Comparison of ENCODE assay signal across 2 cellular contexts in the genomic region with DNA sequence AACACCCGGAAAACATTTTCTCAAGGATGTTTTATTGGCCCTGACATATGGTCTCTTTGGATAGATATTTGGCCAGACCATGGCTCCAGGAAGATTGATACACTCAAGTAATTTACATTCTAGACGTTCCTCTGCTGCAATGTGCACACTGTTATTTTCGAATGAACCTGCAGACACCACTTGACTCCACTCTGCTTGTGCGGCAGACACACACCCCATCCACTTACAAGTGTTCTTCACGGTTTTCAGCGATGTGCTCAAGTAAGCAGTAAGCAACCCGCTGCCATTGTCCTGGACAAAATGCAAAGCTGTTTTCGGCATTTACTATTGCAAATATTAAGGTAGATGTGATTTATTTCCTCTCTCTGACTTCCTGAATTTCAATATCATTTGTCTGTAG.
TF ChIP-seq lines count a peak whose summit lies in the region.

No MANE protein-coding gene starts in this region.

TF ChIP-seq in H1, 55 proteins besides CTCF, POLR2A, EP300 and RAD21 (continues in another document):
- TF ChIP-seq RNF2 (IDR thresholded peaks at IDR 0.05; ENCODE audit: borderline replicate concordance, low read depth, low read length, missing control alignments, poor library complexity, severe bottlenecking), result no peak
- no peak for TF ChIP-seq ATF2 (IDR thresholded peaks at IDR 0.05; ENCODE audit: low read length)
- no peak for TF ChIP-seq GABPA (IDR thresholded peaks at IDR 0.05; ENCODE audit: borderline replicate concordance, insufficient read depth, low read length)
- TF ChIP-seq SAP30 (IDR thresholded peaks at IDR 0.05; ENCODE audit: insufficient read depth, insufficient replicate concordance, low read length), result no peak
- TF ChIP-seq E2F6 (IDR thresholded peaks at IDR 0.05), result no peak
- TF ChIP-seq TAF7 (optimal IDR thresholded peaks at IDR 0.05; ENCODE audit: borderline replicate concordance, low read depth, low read length), result no peak
- TF ChIP-seq EZH2 (IDR thresholded peaks at IDR 0.05; ENCODE audit: low read depth, low read length, severe bottlenecking), result no peak
- no peak for TF ChIP-seq JUN (IDR thresholded peaks at IDR 0.05; ENCODE audit: low read depth, low read length)
- TF ChIP-seq KDM1A (IDR thresholded peaks at IDR 0.05; ENCODE audit: borderline replicate concordance, low read length), result no peak
- no peak for TF ChIP-seq CEBPB (IDR thresholded peaks at IDR 0.05; ENCODE audit: low read depth, low read length)
- TF ChIP-seq, protein P1, sequence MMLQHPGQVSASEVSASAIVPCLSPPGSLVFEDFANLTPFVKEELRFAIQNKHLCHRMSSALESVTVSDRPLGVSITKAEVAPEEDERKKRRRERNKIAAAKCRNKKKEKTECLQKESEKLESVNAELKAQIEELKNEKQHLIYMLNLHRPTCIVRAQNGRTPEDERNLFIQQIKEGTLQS (IDR thresholded peaks at IDR 0.05; ENCODE audit: insufficient read depth, low read depth, low read length), result no peak
- TF ChIP-seq MAX (IDR thresholded peaks at IDR 0.05), result no peak

TF ChIP-seq in HepG2, 621 proteins besides CTCF, POLR2A, EP300 and RAD21:
- TF ChIP-seq ZBTB39 (CRISPR knock-in tag; IDR thresholded peaks at IDR 0.05), result no peak
- no peak for TF ChIP-seq NR2F6 (IDR thresholded peaks at IDR 0.05)
- no peak for TF ChIP-seq NR2F6 (CRISPR knock-in tag; IDR thresholded peaks at IDR 0.05)
- TF ChIP-seq ZNF10 (CRISPR knock-in tag; IDR thresholded peaks at IDR 0.05; ENCODE audit: borderline replicate concordance, low read depth), result no peak
- no peak for TF ChIP-seq ONECUT2 (CRISPR knock-in tag; IDR thresholded peaks at IDR 0.05)
- no peak for TF ChIP-seq ZNF775 (CRISPR knock-in tag; IDR thresholded peaks at IDR 0.05; ENCODE audit: borderline replicate concordance)
- no peak for TF ChIP-seq MED8 (CRISPR knock-in tag; IDR thresholded peaks at IDR 0.05; ENCODE audit: insufficient replicate concordance)
TF ChIP-seq in HepG2: peak in this region for 0.
